8 cellular contexts compared by ENCODE assay signal in the genomic region with DNA sequence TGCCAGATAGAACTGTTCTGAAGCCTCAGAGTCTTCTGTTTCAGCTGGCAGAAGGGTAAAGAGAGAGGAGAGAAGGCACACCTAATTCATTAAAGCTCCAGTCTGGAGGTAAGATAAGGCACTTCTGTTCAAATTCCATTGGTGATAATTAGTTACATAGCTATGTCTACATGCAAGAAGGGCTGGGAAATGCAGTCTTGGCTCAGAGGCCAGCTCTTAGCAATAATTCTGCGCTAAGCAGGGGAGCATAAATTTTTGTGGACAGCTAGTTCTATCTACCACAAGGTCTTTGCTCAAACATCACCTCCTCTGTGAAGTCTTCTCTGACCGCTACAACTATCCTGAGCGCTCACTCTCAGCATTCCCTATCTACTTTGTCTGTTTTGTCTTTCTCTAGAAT.
"Had no signal": no experiment of that assay in that cellular context is flagged by ENCODE, and none has a peak within 500 bp of the region (broad histone marks: within the 10 kb centered on the region; RNA-seq: fewer than 3 reads in every experiment).

No MANE protein-coding gene starts in this region.

- H3K4me3 ChIP-seq: GM12878 had no signal

- DNase-seq: GDM1, GF-D8 had no signal

- FAIRE-seq: G401.6, GM12878, GM12891, GM12892, GM18507, GM19239 had no signal
